ENCODE assay signal across 10 cellular contexts in the genomic region with DNA sequence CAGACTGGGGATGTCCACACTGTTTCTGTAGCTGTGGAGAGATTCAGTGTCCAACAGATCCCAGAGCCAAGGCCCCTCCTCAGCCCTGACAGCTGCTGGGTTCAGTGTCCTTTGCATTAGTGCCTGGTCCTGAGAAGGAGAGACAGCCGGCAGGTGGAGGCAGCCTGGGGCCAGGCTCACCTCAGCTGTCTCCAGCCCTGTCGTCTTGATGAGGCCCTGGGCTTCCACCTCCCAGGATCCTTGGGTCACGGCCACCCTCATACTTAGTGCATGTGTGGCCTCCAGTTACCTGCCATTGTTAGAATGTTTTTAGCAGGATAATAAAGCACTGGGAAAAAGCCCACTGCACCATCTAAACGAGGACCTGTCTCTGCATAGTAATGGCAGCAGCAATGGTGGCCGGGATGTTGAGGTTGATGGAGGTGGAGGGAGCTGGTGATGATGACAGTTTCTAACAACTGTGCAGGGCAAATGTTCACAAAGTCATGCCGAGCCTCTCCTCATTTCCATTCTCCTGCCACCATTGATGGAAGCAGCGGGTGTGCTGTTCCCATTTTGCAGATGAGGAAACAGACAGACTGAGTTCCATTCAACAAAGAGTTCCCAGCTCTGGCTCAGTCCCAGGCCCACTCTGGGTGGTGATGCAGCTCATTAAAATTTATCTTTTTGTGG. TPM values are rescaled to one million over a fixed set of nuclear protein-coding genes. Genes with fewer than 3 reads are reported as not detected.
DNase-seq lines count a peak whose midpoint lies in the region; ATAC-seq, FAIRE-seq and TF ChIP-seq lines count a peak whose summit lies in the region.
"Had no signal": no experiment of that assay in that cellular context is flagged by ENCODE, and none has a peak within 500 bp of the region (broad histone marks: within the 10 kb centered on the region; RNA-seq: fewer than 3 reads in every experiment).

No MANE protein-coding gene starts in this region.

- 89% methylated on average over 7 of the region's 7 CpGs for WGBS in HUES64

- H3K27me3 Mint-ChIP-seq in CD4-positive, alpha-beta T cell, result no peaks in the 10 kb centered on the region
- H3K27me3 Mint-ChIP-seq in natural killer cell treated with Interleukin-12 subunit alpha and Interleukin-12 subunit beta and Interleukin-15 and Interleukin-18, amount 100 ng/mL, for 72 hours, result no peaks in the 10 kb centered on the region

- H3K9ac ChIP-seq in HUES64 (ENCODE audit: low read depth, low read length), result 0 out of 2 replicates have a peak overlapping the region, but pooled peaks have one; percentile 9

- H3K9me3 Mint-ChIP-seq in CD4-positive, alpha-beta T cell, result no peaks in the 10 kb centered on the region
- H3K9me3 Mint-ChIP-seq in natural killer cell treated with Interleukin-12 subunit alpha and Interleukin-12 subunit beta and Interleukin-15 and Interleukin-18, amount 100 ng/mL, for 72 hours, result no peaks in the 10 kb centered on the region
- H3K9me3 Mint-ChIP-seq: nephron had no signal

- peak overlapping the region; percentile 76 for H3K4me3 Mint-ChIP-seq in CD4-positive, alpha-beta T cell
- H3K4me3 Mint-ChIP-seq in natural killer cell treated with Interleukin-12 subunit alpha and Interleukin-12 subunit beta and Interleukin-15 and Interleukin-18, amount 100 ng/mL, for 72 hours, result peak overlapping the region; percentile 84
- H3K4me3 Mint-ChIP-seq: nephron had no signal

- no peak overlapping the region for H3K27ac ChIP-seq in CD4-positive, alpha-beta T cell (ENCODE audit: low read depth, low read length)
- peak overlapping the region; percentile 39; the same call in 1 of the 2 replicates for H3K27ac ChIP-seq in HUES64 (ENCODE audit: low read depth, low read length)
- H3K27ac ChIP-seq in ascending aorta, result peak overlapping the region; percentile 71 to 80

- DNase-seq in CD4-positive, alpha-beta T cell, result no peak
- DNase-seq in ascending aorta (ENCODE audit: low spot score in 2 of 2) (no peak), HTR-8/SVneo (ENCODE audit: insufficient read length, low spot score) (no peak), NCI-H2107 treated with DMSO at 0.1 percent for 48 hours (lab: John Stamatoyannopoulos, UW; ENCODE audit: unreplicated experiment) (no peak)
- no peak for DNase-seq in natural killer cell treated with Interleukin-12 subunit alpha and Interleukin-12 subunit beta and Interleukin-15 and Interleukin-18, amount 100 ng/mL, for 72 hours (ENCODE audit: low spot score)

- H3K27me3 ChIP-seq in CD4-positive, alpha-beta T cell (ENCODE audit: control insufficient read depth, insufficient read depth, low read length), result no peaks in the 10 kb centered on the region
- H3K27me3 ChIP-seq in HUES64 (ENCODE audit: insufficient read depth, low read length) (no peaks in the 10 kb centered on the region), ascending aorta (no peaks in the 10 kb centered on the region)

- no peaks in the 10 kb centered on the region for H3K36me3 ChIP-seq in HUES64 (ENCODE audit: insufficient read depth, low read length)
- H3K36me3 ChIP-seq in ascending aorta, result peaks cover 14% of the 10 kb centered on the region in 2 donors

- peaks cover 95% of the 10 kb centered on the region for H3K4me1 Mint-ChIP-seq in CD4-positive, alpha-beta T cell (ENCODE audit: low read depth)
- H3K4me1 Mint-ChIP-seq in natural killer cell treated with Interleukin-12 subunit alpha and Interleukin-12 subunit beta and Interleukin-15 and Interleukin-18, amount 100 ng/mL, for 72 hours (ENCODE audit: low read depth in 2 of 2), result peaks cover 83 to 95% of the 10 kb centered on the region in 2 donors

- no peak overlapping the region for H3K4me3 ChIP-seq in HUES64 (ENCODE audit: low read length)
- H3K4me3 ChIP-seq in ascending aorta, result no peak overlapping the region

- intact Hi-C loops in CD4-positive, alpha-beta T cell (cut with DNase I, micrococcal nuclease), result loop anchor here (1.0 to 5.0 kb wide), 2 partner anchors 12 to 214 kb away; a partner anchor contains a TSS
- intact Hi-C loops in ascending aorta (cut with DNase I), result loop anchor here (1.0 to 2.0 kb wide), 2 partner anchors 18 kb away; a partner anchor contains a TSS

- TF ChIP-seq CTCF in CD4-positive, alpha-beta T cell (IDR thresholded peaks at IDR 0.05), result no peak
- no peak for TF ChIP-seq CTCF in ascending aorta (IDR thresholded peaks at IDR 0.05)

- FAIRE-seq in HTR-8/SVneo (lab: Jason Lieb, UNC), result no peak

- no peaks in the 10 kb centered on the region for H3K9me3 ChIP-seq in CD4-positive, alpha-beta T cell (ENCODE audit: control insufficient read depth, low read length)
- H3K9me3 ChIP-seq in HUES64 (ENCODE audit: insufficient read depth, low read depth, low read length), result no peaks in the 10 kb centered on the region
- no peaks in the 10 kb centered on the region for H3K9me3 ChIP-seq in ascending aorta

- ATAC-seq in CD4-positive, alpha-beta T cell (ENCODE audit: poor library complexity), result no peak
- no peak for ATAC-seq in natural killer cell treated with Interleukin-12 subunit alpha and Interleukin-12 subunit beta and Interleukin-15 and Interleukin-18, amount 100 ng/mL, for 72 hours
- ATAC-seq in GM21526 (IDR thresholded peaks at IDR 0.05; ENCODE audit: low FRiP score, unreplicated experiment) (no peak), HG02852 (IDR thresholded peaks at IDR 0.05; ENCODE audit: unreplicated experiment) (no peak)

- H3K36me3 Mint-ChIP-seq in CD4-positive, alpha-beta T cell (ENCODE audit: low read depth), result no peaks in the 10 kb centered on the region
- H3K36me3 Mint-ChIP-seq in natural killer cell treated with Interleukin-12 subunit alpha and Interleukin-12 subunit beta and Interleukin-15 and Interleukin-18, amount 100 ng/mL, for 72 hours, result peaks cover 6% of the 10 kb centered on the region

- peak overlapping the region; percentile 91 for H3K27ac Mint-ChIP-seq in CD4-positive, alpha-beta T cell
- peak overlapping the region; percentile 96 for H3K27ac Mint-ChIP-seq in natural killer cell treated with Interleukin-12 subunit alpha and Interleukin-12 subunit beta and Interleukin-15 and Interleukin-18, amount 100 ng/mL, for 72 hours

- CTCF ChIA-PET in CD4-positive, alpha-beta T cell (lab: Charles Lee), result interaction anchor here (0.6 to 3.6 kb wide), 4 partner anchors 12 to 178 kb away, joined by 3 to 31 read pairs (median 5); no protein-coding TSS in a partner anchor

- POLR2A ChIA-PET in CD4-positive, alpha-beta T cell (lab: Charles Lee), result interaction anchor here (1.4 to 6.1 kb wide), 7 partner anchors 12 to 204 kb away, joined by 3 to 77 read pairs (median 6); a partner anchor contains a TSS

- H3K4me1 ChIP-seq in HUES64 (ENCODE audit: insufficient read depth, low read length) (peaks cover 14% of the 10 kb centered on the region; the same call in 1 of the 2 replicates), ascending aorta (peaks cover 6 to 47% of the 10 kb centered on the region in 2 donors)

RNA-seq across cellular contexts. Expression of a gene that starts 17.7 kb away (rescaled TPM):
- 1 to 10 TPM in 1 of 2 experiments, under 1 TPM in 1; 0.98 to 1.2 TPM for total RNA-seq in CD4-positive, alpha-beta T cell
- polyA plus RNA-seq in HUES64 (2013, experiment 1 of 2), result 0.30 TPM
- 0.51 TPM for polyA plus RNA-seq in HUES64 (2013, experiment 2 of 2)
- 58.6 TPM for total RNA-seq in ascending aorta
- total RNA-seq in natural killer cell treated with Interleukin-12 subunit alpha and Interleukin-12 subunit beta and Interleukin-15 and Interleukin-18, amount 100 ng/mL, for 72 hours, result 10 to 100 TPM; 12.3 to 55.1 TPM

RNA-seq across cellular contexts. Expression of a gene that starts 31.6 kb away (rescaled TPM):
- not detected for total RNA-seq in CD4-positive, alpha-beta T cell
- 0.95 TPM for polyA plus RNA-seq in HUES64 (2013, experiment 1 of 2)
- polyA plus RNA-seq in HUES64 (2013, experiment 2 of 2), result 2.3 TPM
- not detected for total RNA-seq in ascending aorta
- not detected for total RNA-seq in natural killer cell treated with Interleukin-12 subunit alpha and Interleukin-12 subunit beta and Interleukin-15 and Interleukin-18, amount 100 ng/mL, for 72 hours
- total RNA-seq: T-helper 1 cell treated with Interleukin-12 subunit alpha and Interleukin-12 subunit beta and Interleukin-4 antibody, amounts not matched to agents 30 ng/mL and 1 ng/mL, for 36 hours had no signal

RNA-seq across cellular contexts. Expression of a gene that starts 38.4 kb away (rescaled TPM):
- total RNA-seq in CD4-positive, alpha-beta T cell, result not detected
- not detected for polyA plus RNA-seq in HUES64 (2013, experiment 1 of 2)
- not detected for polyA plus RNA-seq in HUES64 (2013, experiment 2 of 2)
- not detected for total RNA-seq in ascending aorta
- not detected for total RNA-seq in natural killer cell treated with Interleukin-12 subunit alpha and Interleukin-12 subunit beta and Interleukin-15 and Interleukin-18, amount 100 ng/mL, for 72 hours
- total RNA-seq: T-helper 1 cell treated with Interleukin-12 subunit alpha and Interleukin-12 subunit beta and Interleukin-4 antibody, amounts not matched to agents 30 ng/mL and 1 ng/mL, for 36 hours had no signal

Comparison
In these comparisons a context has a peak if more than half of its experiments do, and no peak if none do; other contexts are left out.
1. RNA of a gene that starts 17.7 kb away (total RNA-seq): 58.6 TPM in ascending aorta (single experiment) and 12.3 to 55.1 TPM in natural killer cell treated with Interleukin-12 subunit alpha and Interleukin-12 subunit beta and Interleukin-15 and Interleukin-18, amount 100 ng/mL, for 72 hours; 0.98 to 1.2 TPM in CD4-positive, alpha-beta T cell; every median in the first group is over 4 times any median in the second.